ENCODE assay signal across 14 cellular contexts in genomic region chr3:197376735-197377555, GRCh38.
DNase-seq lines count a peak whose midpoint lies in the region; ATAC-seq and TF ChIP-seq lines count a peak whose summit lies in the region.
"Had no signal": no experiment of that assay in that cellular context is flagged by ENCODE, and none has a peak within 500 bp of the region (broad histone marks: within the 10 kb centered on the region; RNA-seq: fewer than 3 reads in every experiment).

No MANE protein-coding gene starts in this region.

- intact Hi-C loops in vagina (cut with DNase I) = no loop called here
- intact Hi-C loops in dorsolateral prefrontal cortex (cut with DNase I) = loop anchor here (10.0 kb wide), 1 partner anchor 128 kb away; no protein-coding TSS in a partner anchor

- no peak for TF ChIP-seq CTCF in vagina (IDR thresholded peaks at IDR 0.05)
- TF ChIP-seq CTCF in dorsolateral prefrontal cortex (IDR thresholded peaks at IDR 0.05 in 54 of 56, conservative IDR thresholded peaks at IDR 0.05 in 2 of 56; ENCODE audit: low read depth in 1 of 56, partially characterized antibody in 56 of 56) = no peak

- H3K36me3 ChIP-seq in SJSA1 (no peaks in the 10 kb centered on the region), vagina (no peaks in the 10 kb centered on the region)

- H3K4me3 Mint-ChIP-seq in activated T-helper 17 cell treated with anti-CD3 and anti-CD28 coated beads, Interleukin-2, amount 50 U/mL, for 72 hours = no peak overlapping the region

- peak; percentile 0 for DNase-seq in HuH-7 (ENCODE audit: low spot score)
- DNase-seq in SJSA1 (ENCODE audit: low read depth in 1 of 2, low spot score in 2 of 2) = peak in 1 of 2 experiments; percentile 21
- DNase-seq in left lobe of liver (ENCODE audit: low spot score) = peak; percentile 50
- DNase-seq in vagina (ENCODE audit: extremely low spot score in 2 of 2) = no peak
- DNase-seq in NCI-H1694 treated with DMSO at 0.1 percent for 48 hours (lab: John Stamatoyannopoulos, UW) = no peak
- DNase-seq in dorsolateral prefrontal cortex = no peak
- DNase-seq: COR-L47, DMS53, NCI-H1092, NCI-H146, NCI-H524 treated with DMSO at 0.1 percent for 48 hours had no signal

- H3K9me3 ChIP-seq in SJSA1 (replicated peaks) (no peaks in the 10 kb centered on the region), vagina (no peaks in the 10 kb centered on the region)

- no peak overlapping the region for H3K4me3 ChIP-seq in SJSA1
- H3K4me3 ChIP-seq in vagina = no peak overlapping the region
- no peak overlapping the region for H3K4me3 ChIP-seq in dorsolateral prefrontal cortex
- H3K4me3 ChIP-seq: SK-N-MC had no signal

- H3K27me3 ChIP-seq in SJSA1 (replicated peaks) (no peaks in the 10 kb centered on the region), vagina (no peaks in the 10 kb centered on the region), dorsolateral prefrontal cortex (no peaks in the 10 kb centered on the region)

- ATAC-seq in left lobe of liver = peak; percentile 80
- ATAC-seq in activated T-helper 17 cell treated with anti-CD3 and anti-CD28 coated beads, Interleukin-2, amount 50 U/mL, for 72 hours (replicated peaks) = no peak

- no peak overlapping the region for H3K27ac Mint-ChIP-seq in activated T-helper 17 cell treated with anti-CD3 and anti-CD28 coated beads, Interleukin-2, amount 50 U/mL, for 72 hours

- H3K9me3 Mint-ChIP-seq in activated T-helper 17 cell treated with anti-CD3 and anti-CD28 coated beads, Interleukin-2, amount 50 U/mL, for 72 hours = no peaks in the 10 kb centered on the region

- peaks cover 9% of the 10 kb centered on the region for H3K27me3 Mint-ChIP-seq in activated T-helper 17 cell treated with anti-CD3 and anti-CD28 coated beads, Interleukin-2, amount 50 U/mL, for 72 hours

- H3K36me3 Mint-ChIP-seq in activated T-helper 17 cell treated with anti-CD3 and anti-CD28 coated beads, Interleukin-2, amount 50 U/mL, for 72 hours (ENCODE audit: low read depth) = no peaks in the 10 kb centered on the region

- TF ChIP-seq POLR2A in vagina (IDR thresholded peaks at IDR 0.05) = no peak

- peaks cover 4% of the 10 kb centered on the region for H3K4me1 Mint-ChIP-seq in activated T-helper 17 cell treated with anti-CD3 and anti-CD28 coated beads, Interleukin-2, amount 50 U/mL, for 72 hours

- peaks cover 66% of the 10 kb centered on the region for H3K4me1 ChIP-seq in SJSA1 (replicated peaks)
- H3K4me1 ChIP-seq in vagina = peaks cover 28% of the 10 kb centered on the region

- H3K27ac ChIP-seq in SJSA1 (peak overlapping the region; percentile 91; the same call in 1 of the 2 replicates), vagina (peak overlapping the region; percentile 76), dorsolateral prefrontal cortex (peak overlapping the region in 9 of 59 donors; percentile 16 to 81 (median 75))
- H3K27ac ChIP-seq: KMS-11, SK-N-MC had no signal

Comparison
In these comparisons a context has a peak if more than half of its experiments do, and no peak if none do; other contexts are left out.
1. DNase-seq: peak in HuH-7 (single experiment) and left lobe of liver (single experiment); none in vagina (0 of 2), NCI-H1694 treated with DMSO at 0.1 percent for 48 hours (single experiment) and dorsolateral prefrontal cortex (0 of 10).